5 cellular contexts compared by ENCODE assay signal in the genomic region with DNA sequence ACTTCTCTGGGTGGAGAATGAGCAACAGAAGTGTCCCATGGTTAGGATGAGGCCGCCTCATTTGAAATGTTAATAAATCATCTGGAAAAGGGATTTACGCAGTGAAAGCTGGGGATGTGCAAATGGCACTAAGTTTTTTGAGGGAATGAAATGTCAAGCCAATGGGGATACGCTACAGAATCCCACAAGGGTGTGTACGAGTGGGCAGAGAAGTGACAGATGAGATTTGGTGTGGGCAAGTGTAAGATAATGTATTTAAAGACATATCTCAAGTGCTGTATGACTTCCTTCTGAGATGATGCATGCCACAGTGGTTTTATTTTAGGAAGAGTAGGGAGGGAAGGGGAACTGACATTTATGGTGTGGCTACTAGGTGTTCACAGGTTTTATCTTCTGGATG.
"Had no signal": no experiment of that assay in that cellular context is flagged by ENCODE, and none has a peak within 500 bp of the region (broad histone marks: within the 10 kb centered on the region; RNA-seq: fewer than 3 reads in every experiment).

No MANE protein-coding gene starts in this region.

- H3K9me3 Mint-ChIP-seq: GM23338, H9 had no signal

- DNase-seq: H9, HCEC 1CT, IMR-90 had no signal

- H3K4me3 ChIP-seq: GM23338, K562 had no signal

- H3K27ac Mint-ChIP-seq: GM23338, H9 had no signal

- H3K4me3 Mint-ChIP-seq: GM23338, H9 had no signal

- ATAC-seq: GM23338, K562 had no signal
